ENCODE assay signal across 25 cellular contexts in the genomic region with DNA sequence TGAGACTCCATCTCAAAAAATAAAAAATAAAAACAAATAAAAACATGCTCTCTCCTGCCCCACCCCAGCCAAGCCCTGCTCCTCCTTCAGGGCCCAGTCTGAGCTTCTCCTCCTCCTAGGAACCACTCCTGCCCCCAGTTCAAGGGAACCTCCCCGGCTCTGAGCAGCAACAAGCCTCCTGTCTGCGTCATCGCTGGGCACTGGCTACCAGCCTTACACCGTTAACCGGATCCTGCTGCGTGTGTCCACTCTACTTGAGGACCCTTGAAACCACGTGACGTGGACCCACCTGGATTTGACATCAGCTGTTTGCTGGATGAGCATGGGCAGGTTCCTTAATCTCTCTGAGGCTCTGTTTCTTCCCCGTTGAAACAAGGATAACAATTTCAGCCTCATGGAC. TPM values are rescaled to one million over a fixed set of nuclear protein-coding genes. Genes with fewer than 3 reads are reported as not detected.
"Had no signal": no experiment of that assay in that cellular context is flagged by ENCODE, and none has a peak within 500 bp of the region (broad histone marks: within the 10 kb centered on the region; RNA-seq: fewer than 3 reads in every experiment).

No MANE protein-coding gene starts in this region.

- H3K9me3 ChIP-seq: psoas muscle, right lobe of liver, suprapubic skin, thyroid gland had no signal

- H3K4me1 ChIP-seq: psoas muscle, right lobe of liver, suprapubic skin, thyroid gland had no signal

- H3K27me3 ChIP-seq: hepatocyte, right lobe of liver, thyroid gland had no signal

- H3K27ac ChIP-seq: hepatocyte, psoas muscle, right lobe of liver, suprapubic skin, thyroid gland had no signal

- H3K4me3 ChIP-seq: hepatocyte, psoas muscle, right lobe of liver, suprapubic skin, thyroid gland had no signal

- H3K36me3 ChIP-seq: right lobe of liver, suprapubic skin, thyroid gland had no signal

- DNase-seq: dermis blood vessel endothelial cell; effector CD4-positive, alpha-beta T cell; endodermal cell; foreskin melanocyte; head of caudate nucleus; kidney; left cardiac atrium; left ventricle myocardium superior; mesendoderm; naive thymus-derived CD4-positive, alpha-beta T cell; nephron progenitor cell; psoas muscle; retina; stimulated activated CD4-positive, alpha-beta T cell treated with anti-CD3 and anti-CD28 coated beads, Interleukin-4, amount 100 ng/mL, for 1 hour; stimulated activated CD8-positive, alpha-beta memory T cell treated with anti-CD3 and anti-CD28 coated beads, Interleukin-4, amount 100 ng/mL, for 48 hours; stimulated activated naive CD8-positive, alpha-beta T cell treated with anti-CD3 and anti-CD28 coated beads, Interleukin-15, Interleukin-2, amounts not matched to agents 100 U/mL and 50 U/mL, for 24 hours had no signal

- ATAC-seq: left cardiac atrium; left ventricle myocardium superior; naive thymus-derived CD4-positive, alpha-beta T cell; psoas muscle; right lobe of liver; stimulated activated effector memory CD8-positive, alpha-beta T cell treated with anti-CD3 and anti-CD28 coated beads, Interleukin-12 subunit alpha, Interleukin-12 subunit beta, amount 100 ng/mL, for 72 hours; stimulated activated naive CD8-positive, alpha-beta T cell treated with anti-CD3 and anti-CD28 coated beads, Interleukin-15, Interleukin-2, amounts not matched to agents 100 U/mL and 50 U/mL, for 24 hours had no signal

RNA-seq across cellular contexts. Expression of a gene that starts 1.6 kb away (rescaled TPM):
- total RNA-seq: dermis blood vessel endothelial cell; endodermal cell; endothelial cell of umbilical vein; hepatocyte; kidney; left cardiac atrium; left ventricle myocardium superior; lung microvascular endothelial cell; mononuclear cell; naive thymus-derived CD4-positive, alpha-beta T cell; omental fat pad; psoas muscle; thyroid gland had no signal
